In the genomic region with DNA sequence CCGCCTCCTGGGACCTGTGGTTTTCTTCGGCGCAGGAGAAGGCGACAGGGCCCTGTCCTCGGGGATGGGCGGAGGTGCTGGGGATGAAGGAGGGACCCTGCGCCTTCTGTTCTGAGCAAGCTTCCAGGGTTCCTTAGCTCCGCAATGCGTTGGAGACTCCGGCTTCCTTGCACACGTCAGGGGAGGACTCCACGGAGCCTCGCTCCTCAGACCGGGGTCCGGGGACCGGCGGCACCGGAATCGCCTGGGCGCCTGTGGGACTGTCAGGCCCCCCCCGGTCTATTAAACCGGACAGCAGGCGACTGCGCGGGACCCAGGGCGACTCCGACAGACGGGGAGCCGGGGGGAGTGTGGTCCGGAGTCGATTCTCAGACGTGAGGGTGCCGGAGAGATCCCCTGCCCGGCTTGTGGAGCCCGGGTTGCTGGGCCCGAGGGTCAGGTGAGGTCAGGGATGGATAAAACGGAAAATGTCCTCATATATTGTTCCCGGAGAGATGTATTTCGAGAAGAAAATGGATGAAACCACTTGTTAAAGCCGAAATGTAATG, we compare ENCODE assay signal across 2 cellular contexts.
TF ChIP-seq lines count a peak whose summit lies in the region.

No MANE protein-coding gene starts in this region.

TF ChIP-seq in GM23338, 12 proteins besides CTCF, POLR2A, EP300 and RAD21 (continues in another document):
- TF ChIP-seq ZNF114 (CRISPR knock-in tag; IDR thresholded peaks at IDR 0.05) (no peak), EZH2phosphoT487 (IDR thresholded peaks at IDR 0.05; ENCODE audit: unreplicated experiment) (no peak), STAT1 (IDR thresholded peaks at IDR 0.05; ENCODE audit: unreplicated experiment) (no peak), ZNF331 (CRISPR knock-in tag; IDR thresholded peaks at IDR 0.05; ENCODE audit: low read depth) (no peak), JUNB (IDR thresholded peaks at IDR 0.05; ENCODE audit: unreplicated experiment) (no peak), CREB1 (CRISPR knock-in tag; IDR thresholded peaks at IDR 0.05; ENCODE audit: low read depth) (no peak), NANOG (IDR thresholded peaks at IDR 0.05; ENCODE audit: borderline replicate concordance) (no peak), EZH2 (IDR thresholded peaks at IDR 0.05; ENCODE audit: low read depth, unreplicated experiment) (no peak)
- TF ChIP-seq, protein P1, sequence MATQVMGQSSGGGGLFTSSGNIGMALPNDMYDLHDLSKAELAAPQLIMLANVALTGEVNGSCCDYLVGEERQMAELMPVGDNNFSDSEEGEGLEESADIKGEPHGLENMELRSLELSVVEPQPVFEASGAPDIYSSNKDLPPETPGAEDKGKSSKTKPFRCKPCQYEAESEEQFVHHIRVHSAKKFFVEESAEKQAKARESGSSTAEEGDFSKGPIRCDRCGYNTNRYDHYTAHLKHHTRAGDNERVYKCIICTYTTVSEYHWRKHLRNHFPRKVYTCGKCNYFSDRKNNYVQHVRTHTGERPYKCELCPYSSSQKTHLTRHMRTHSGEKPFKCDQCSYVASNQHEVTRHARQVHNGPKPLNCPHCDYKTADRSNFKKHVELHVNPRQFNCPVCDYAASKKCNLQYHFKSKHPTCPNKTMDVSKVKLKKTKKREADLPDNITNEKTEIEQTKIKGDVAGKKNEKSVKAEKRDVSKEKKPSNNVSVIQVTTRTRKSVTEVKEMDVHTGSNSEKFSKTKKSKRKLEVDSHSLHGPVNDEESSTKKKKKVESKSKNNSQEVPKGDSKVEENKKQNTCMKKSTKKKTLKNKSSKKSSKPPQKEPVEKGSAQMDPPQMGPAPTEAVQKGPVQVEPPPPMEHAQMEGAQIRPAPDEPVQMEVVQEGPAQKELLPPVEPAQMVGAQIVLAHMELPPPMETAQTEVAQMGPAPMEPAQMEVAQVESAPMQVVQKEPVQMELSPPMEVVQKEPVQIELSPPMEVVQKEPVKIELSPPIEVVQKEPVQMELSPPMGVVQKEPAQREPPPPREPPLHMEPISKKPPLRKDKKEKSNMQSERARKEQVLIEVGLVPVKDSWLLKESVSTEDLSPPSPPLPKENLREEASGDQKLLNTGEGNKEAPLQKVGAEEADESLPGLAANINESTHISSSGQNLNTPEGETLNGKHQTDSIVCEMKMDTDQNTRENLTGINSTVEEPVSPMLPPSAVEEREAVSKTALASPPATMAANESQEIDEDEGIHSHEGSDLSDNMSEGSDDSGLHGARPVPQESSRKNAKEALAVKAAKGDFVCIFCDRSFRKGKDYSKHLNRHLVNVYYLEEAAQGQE (IDR thresholded peaks at IDR 0.05; ENCODE audit: unreplicated experiment): no peak
- TF ChIP-seq, protein P2, sequence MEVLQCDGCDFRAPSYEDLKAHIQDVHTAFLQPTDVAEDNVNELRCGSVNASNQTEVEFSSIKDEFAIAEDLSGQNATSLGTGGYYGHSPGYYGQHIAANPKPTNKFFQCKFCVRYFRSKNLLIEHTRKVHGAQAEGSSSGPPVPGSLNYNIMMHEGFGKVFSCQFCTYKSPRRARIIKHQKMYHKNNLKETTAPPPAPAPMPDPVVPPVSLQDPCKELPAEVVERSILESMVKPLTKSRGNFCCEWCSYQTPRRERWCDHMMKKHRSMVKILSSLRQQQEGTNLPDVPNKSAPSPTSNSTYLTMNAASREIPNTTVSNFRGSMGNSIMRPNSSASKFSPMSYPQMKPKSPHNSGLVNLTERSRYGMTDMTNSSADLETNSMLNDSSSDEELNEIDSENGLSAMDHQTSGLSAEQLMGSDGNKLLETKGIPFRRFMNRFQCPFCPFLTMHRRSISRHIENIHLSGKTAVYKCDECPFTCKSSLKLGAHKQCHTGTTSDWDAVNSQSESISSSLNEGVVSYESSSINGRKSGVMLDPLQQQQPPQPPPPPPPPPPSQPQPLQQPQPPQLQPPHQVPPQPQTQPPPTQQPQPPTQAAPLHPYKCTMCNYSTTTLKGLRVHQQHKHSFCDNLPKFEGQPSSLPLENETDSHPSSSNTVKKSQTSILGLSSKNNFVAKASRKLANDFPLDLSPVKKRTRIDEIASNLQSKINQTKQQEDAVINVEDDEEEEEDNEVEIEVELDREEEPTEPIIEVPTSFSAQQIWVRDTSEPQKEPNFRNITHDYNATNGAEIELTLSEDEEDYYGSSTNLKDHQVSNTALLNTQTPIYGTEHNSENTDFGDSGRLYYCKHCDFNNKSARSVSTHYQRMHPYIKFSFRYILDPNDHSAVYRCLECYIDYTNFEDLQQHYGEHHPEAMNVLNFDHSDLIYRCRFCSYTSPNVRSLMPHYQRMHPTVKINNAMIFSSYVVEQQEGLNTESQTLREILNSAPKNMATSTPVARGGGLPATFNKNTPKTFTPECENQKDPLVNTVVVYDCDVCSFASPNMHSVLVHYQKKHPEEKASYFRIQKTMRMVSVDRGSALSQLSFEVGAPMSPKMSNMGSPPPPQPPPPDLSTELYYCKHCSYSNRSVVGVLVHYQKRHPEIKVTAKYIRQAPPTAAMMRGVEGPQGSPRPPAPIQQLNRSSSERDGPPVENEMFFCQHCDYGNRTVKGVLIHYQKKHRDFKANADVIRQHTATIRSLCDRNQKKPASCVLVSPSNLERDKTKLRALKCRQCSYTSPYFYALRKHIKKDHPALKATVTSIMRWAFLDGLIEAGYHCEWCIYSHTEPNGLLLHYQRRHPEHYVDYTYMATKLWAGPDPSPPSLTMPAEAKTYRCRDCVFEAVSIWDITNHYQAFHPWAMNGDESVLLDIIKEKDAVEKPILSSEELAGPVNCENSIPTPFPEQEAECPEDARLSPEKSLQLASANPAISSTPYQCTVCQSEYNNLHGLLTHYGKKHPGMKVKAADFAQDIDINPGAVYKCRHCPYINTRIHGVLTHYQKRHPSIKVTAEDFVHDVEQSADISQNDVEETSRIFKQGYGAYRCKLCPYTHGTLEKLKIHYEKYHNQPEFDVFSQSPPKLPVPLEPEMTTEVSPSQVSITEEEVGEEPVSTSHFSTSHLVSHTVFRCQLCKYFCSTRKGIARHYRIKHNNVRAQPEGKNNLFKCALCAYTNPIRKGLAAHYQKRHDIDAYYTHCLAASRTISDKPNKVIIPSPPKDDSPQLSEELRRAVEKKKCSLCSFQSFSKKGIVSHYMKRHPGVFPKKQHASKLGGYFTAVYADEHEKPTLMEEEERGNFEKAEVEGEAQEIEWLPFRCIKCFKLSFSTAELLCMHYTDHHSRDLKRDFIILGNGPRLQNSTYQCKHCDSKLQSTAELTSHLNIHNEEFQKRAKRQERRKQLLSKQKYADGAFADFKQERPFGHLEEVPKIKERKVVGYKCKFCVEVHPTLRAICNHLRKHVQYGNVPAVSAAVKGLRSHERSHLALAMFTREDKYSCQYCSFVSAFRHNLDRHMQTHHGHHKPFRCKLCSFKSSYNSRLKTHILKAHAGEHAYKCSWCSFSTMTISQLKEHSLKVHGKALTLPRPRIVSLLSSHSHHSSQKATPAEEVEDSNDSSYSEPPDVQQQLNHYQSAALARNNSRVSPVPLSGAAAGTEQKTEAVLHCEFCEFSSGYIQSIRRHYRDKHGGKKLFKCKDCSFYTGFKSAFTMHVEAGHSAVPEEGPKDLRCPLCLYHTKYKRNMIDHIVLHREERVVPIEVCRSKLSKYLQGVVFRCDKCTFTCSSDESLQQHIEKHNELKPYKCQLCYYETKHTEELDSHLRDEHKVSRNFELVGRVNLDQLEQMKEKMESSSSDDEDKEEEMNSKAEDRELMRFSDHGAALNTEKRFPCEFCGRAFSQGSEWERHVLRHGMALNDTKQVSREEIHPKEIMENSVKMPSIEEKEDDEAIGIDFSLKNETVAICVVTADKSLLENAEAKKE (CRISPR knock-in tag; IDR thresholded peaks at IDR 0.05): no peak

TF ChIP-seq in H1, 55 proteins besides CTCF, POLR2A, EP300 and RAD21:
- TF ChIP-seq EGR1 (IDR thresholded peaks at IDR 0.05; ENCODE audit: borderline replicate concordance, low read depth, low read length) (no peak), ZNF274 (IDR thresholded peaks at IDR 0.05; ENCODE audit: borderline replicate concordance, extremely low read depth, low read length) (no peak), NRF1 (IDR thresholded peaks at IDR 0.05; ENCODE audit: low read depth, low read length) (no peak), SP4 (IDR thresholded peaks at IDR 0.05; ENCODE audit: low read length) (no peak)
- TF ChIP-seq, protein P3, sequence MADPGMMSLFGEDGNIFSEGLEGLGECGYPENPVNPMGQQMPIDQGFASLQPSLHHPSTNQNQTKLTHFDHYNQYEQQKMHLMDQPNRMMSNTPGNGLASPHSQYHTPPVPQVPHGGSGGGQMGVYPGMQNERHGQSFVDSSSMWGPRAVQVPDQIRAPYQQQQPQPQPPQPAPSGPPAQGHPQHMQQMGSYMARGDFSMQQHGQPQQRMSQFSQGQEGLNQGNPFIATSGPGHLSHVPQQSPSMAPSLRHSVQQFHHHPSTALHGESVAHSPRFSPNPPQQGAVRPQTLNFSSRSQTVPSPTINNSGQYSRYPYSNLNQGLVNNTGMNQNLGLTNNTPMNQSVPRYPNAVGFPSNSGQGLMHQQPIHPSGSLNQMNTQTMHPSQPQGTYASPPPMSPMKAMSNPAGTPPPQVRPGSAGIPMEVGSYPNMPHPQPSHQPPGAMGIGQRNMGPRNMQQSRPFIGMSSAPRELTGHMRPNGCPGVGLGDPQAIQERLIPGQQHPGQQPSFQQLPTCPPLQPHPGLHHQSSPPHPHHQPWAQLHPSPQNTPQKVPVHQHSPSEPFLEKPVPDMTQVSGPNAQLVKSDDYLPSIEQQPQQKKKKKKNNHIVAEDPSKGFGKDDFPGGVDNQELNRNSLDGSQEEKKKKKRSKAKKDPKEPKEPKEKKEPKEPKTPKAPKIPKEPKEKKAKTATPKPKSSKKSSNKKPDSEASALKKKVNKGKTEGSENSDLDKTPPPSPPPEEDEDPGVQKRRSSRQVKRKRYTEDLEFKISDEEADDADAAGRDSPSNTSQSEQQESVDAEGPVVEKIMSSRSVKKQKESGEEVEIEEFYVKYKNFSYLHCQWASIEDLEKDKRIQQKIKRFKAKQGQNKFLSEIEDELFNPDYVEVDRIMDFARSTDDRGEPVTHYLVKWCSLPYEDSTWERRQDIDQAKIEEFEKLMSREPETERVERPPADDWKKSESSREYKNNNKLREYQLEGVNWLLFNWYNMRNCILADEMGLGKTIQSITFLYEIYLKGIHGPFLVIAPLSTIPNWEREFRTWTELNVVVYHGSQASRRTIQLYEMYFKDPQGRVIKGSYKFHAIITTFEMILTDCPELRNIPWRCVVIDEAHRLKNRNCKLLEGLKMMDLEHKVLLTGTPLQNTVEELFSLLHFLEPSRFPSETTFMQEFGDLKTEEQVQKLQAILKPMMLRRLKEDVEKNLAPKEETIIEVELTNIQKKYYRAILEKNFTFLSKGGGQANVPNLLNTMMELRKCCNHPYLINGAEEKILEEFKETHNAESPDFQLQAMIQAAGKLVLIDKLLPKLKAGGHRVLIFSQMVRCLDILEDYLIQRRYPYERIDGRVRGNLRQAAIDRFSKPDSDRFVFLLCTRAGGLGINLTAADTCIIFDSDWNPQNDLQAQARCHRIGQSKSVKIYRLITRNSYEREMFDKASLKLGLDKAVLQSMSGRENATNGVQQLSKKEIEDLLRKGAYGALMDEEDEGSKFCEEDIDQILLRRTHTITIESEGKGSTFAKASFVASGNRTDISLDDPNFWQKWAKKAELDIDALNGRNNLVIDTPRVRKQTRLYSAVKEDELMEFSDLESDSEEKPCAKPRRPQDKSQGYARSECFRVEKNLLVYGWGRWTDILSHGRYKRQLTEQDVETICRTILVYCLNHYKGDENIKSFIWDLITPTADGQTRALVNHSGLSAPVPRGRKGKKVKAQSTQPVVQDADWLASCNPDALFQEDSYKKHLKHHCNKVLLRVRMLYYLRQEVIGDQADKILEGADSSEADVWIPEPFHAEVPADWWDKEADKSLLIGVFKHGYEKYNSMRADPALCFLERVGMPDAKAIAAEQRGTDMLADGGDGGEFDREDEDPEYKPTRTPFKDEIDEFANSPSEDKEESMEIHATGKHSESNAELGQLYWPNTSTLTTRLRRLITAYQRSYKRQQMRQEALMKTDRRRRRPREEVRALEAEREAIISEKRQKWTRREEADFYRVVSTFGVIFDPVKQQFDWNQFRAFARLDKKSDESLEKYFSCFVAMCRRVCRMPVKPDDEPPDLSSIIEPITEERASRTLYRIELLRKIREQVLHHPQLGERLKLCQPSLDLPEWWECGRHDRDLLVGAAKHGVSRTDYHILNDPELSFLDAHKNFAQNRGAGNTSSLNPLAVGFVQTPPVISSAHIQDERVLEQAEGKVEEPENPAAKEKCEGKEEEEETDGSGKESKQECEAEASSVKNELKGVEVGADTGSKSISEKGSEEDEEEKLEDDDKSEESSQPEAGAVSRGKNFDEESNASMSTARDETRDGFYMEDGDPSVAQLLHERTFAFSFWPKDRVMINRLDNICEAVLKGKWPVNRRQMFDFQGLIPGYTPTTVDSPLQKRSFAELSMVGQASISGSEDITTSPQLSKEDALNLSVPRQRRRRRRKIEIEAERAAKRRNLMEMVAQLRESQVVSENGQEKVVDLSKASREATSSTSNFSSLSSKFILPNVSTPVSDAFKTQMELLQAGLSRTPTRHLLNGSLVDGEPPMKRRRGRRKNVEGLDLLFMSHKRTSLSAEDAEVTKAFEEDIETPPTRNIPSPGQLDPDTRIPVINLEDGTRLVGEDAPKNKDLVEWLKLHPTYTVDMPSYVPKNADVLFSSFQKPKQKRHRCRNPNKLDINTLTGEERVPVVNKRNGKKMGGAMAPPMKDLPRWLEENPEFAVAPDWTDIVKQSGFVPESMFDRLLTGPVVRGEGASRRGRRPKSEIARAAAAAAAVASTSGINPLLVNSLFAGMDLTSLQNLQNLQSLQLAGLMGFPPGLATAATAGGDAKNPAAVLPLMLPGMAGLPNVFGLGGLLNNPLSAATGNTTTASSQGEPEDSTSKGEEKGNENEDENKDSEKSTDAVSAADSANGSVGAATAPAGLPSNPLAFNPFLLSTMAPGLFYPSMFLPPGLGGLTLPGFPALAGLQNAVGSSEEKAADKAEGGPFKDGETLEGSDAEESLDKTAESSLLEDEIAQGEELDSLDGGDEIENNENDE (IDR thresholded peaks at IDR 0.05; ENCODE audit: insufficient replicate concordance, low read length): no peak
